1 cellular context compared by ENCODE assay signal in genomic region chr14:71592361-71592760, GRCh38.
TF ChIP-seq lines count a peak whose summit lies in the region.

No MANE protein-coding gene starts in this region.

TF ChIP-seq in HepG2, 621 proteins besides CTCF, POLR2A, EP300 and RAD21 (continued from another document):
- TF ChIP-seq REST (IDR thresholded peaks at IDR 0.05; ENCODE audit: borderline replicate concordance in 1 of 2, low read depth in 1 of 2, low read length in 2 of 2) (no peak), KLF16 (CRISPR knock-in tag; IDR thresholded peaks at IDR 0.05) (no peak), ZNF281 (CRISPR knock-in tag; IDR thresholded peaks at IDR 0.05; ENCODE audit: borderline replicate concordance) (no peak), GPN1 (CRISPR knock-in tag; IDR thresholded peaks at IDR 0.05; ENCODE audit: borderline replicate concordance) (no peak), RBFOX2 (IDR thresholded peaks at IDR 0.05; ENCODE audit: low read depth, low read length) (no peak)
